Comparison of ENCODE assay signal across 1 cellular context in genomic region chr7:44490351-44491200, GRCh38.
TF ChIP-seq lines count a peak whose summit lies in the region.

TSS of gene NUDCD3 (minus strand) at chr7:44490658. CDS start at chr7:44490600, 58 bp downstream.

TF ChIP-seq in K562, 482 proteins besides CTCF, POLR2A, EP300 and RAD21 (continued from another document):
- TF ChIP-seq ZBTB26 (CRISPR knock-in tag; IDR thresholded peaks at IDR 0.05), result no peak
- no peak for TF ChIP-seq ZHX1 (conservative IDR thresholded peaks at IDR 0.05; ENCODE audit: low read length)
- TF ChIP-seq TCF7 (IDR thresholded peaks at IDR 0.05; ENCODE audit: borderline replicate concordance), result peak; percentile 69
- TF ChIP-seq TAL1 (IDR thresholded peaks at IDR 0.05), result 0 out of 2 replicates have a peak, but pooled peaks have one; percentile 4
- TF ChIP-seq CAMTA2 (CRISPR knock-in tag; conservative IDR thresholded peaks at IDR 0.05), result no peak
- TF ChIP-seq ZNF707 (CRISPR knock-in tag; conservative IDR thresholded peaks at IDR 0.05), result no peak
- no peak for TF ChIP-seq ZSCAN29 (IDR thresholded peaks at IDR 0.05)
- no peak for TF ChIP-seq ZNF253 (CRISPR knock-in tag; conservative IDR thresholded peaks at IDR 0.05)
- TF ChIP-seq FOXJ2 (tag; IDR thresholded peaks at IDR 0.05), result peak; percentile 57; the same call in 1 of the 2 replicates
- peak; percentile 81 for TF ChIP-seq RBM22 (IDR thresholded peaks at IDR 0.05; ENCODE audit: low read depth, low read length, poor library complexity, severe bottlenecking)
- 0 out of 2 replicates have a peak, but pooled peaks have one; percentile 50 for TF ChIP-seq NR4A1 (CRISPR knock-in tag; IDR thresholded peaks at IDR 0.05)
- TF ChIP-seq NR4A1 (tag; IDR thresholded peaks at IDR 0.05), result peak; percentile 60; the same call in 1 of the 2 replicates
- 0 out of 2 replicates have a peak, but pooled peaks have one; percentile 30 for TF ChIP-seq SMARCA5 (IDR thresholded peaks at IDR 0.05)
- peak; percentile 95 for TF ChIP-seq HINFP (tag; conservative IDR thresholded peaks at IDR 0.05; ENCODE audit: low read depth)
- TF ChIP-seq KLF6 (CRISPR knock-in tag; IDR thresholded peaks at IDR 0.05; ENCODE audit: borderline replicate concordance), result 0 out of 2 replicates have a peak, but pooled peaks have one; percentile 10
- TF ChIP-seq ZNF436 (CRISPR knock-in tag; IDR thresholded peaks at IDR 0.05), result no peak
- no peak for TF ChIP-seq JUND (IDR thresholded peaks at IDR 0.05; ENCODE audit: borderline replicate concordance, low read depth, low read length)
- TF ChIP-seq JUND (tag; IDR thresholded peaks at IDR 0.05; ENCODE audit: borderline replicate concordance, low read depth, low read length), result peak; percentile 35; the same call in 1 of the 3 replicates
- TF ChIP-seq ZBTB9 (CRISPR knock-in tag; IDR thresholded peaks at IDR 0.05), result peak; percentile 65
- 0 out of 2 replicates have a peak, but pooled peaks have one; percentile 48 for TF ChIP-seq ILF3 (IDR thresholded peaks at IDR 0.05; ENCODE audit: borderline replicate concordance)
- TF ChIP-seq KLF13 (tag; IDR thresholded peaks at IDR 0.05; ENCODE audit: borderline replicate concordance, low read depth), result peak; percentile 74
- peak; percentile 92 for TF ChIP-seq SIN3B (IDR thresholded peaks at IDR 0.05; ENCODE audit: low read depth)
- TF ChIP-seq NCOA4 (IDR thresholded peaks at IDR 0.05; ENCODE audit: partially characterized antibody), result no peak
- TF ChIP-seq TAF9B (IDR thresholded peaks at IDR 0.05; ENCODE audit: partially characterized antibody), result peak; percentile 88
- no peak for TF ChIP-seq IRF1 (CRISPR knock-in tag; IDR thresholded peaks at IDR 0.05; ENCODE audit: borderline replicate concordance)
- TF ChIP-seq E2F6 (IDR thresholded peaks at IDR 0.05; ENCODE audit: borderline replicate concordance in 1 of 2, extremely low read depth in 1 of 2, insufficient read depth in 1 of 2, insufficient read length in 1 of 2, low read depth in 1 of 2, low read length in 1 of 2, poor library complexity in 1 of 2, severe bottlenecking in 1 of 2), result peak; percentile 82 to 83
- TF ChIP-seq TFAP4 (CRISPR knock-in tag; IDR thresholded peaks at IDR 0.05; ENCODE audit: borderline replicate concordance), result peak; percentile 88
- peak; percentile 83 for TF ChIP-seq NR2C1 (IDR thresholded peaks at IDR 0.05)
- TF ChIP-seq NR2C1 (tag; IDR thresholded peaks at IDR 0.05), result peak; percentile 75
- no peak for TF ChIP-seq SETDB1 (IDR thresholded peaks at IDR 0.05; ENCODE audit: low read length)
- peak; percentile 17; the same call in 1 of the 2 replicates for TF ChIP-seq ZBTB2 (IDR thresholded peaks at IDR 0.05)
- peak; percentile 61 for TF ChIP-seq HMGXB4 (CRISPR knock-in tag; IDR thresholded peaks at IDR 0.05)
- 0 out of 2 replicates have a peak, but pooled peaks have one; percentile 63 for TF ChIP-seq ZBTB43 (CRISPR knock-in tag; IDR thresholded peaks at IDR 0.05)
